ENCODE assay signal across 10 cellular contexts in genomic region chr12:104143002-104143401, GRCh38.
"Had no signal": no experiment of that assay in that cellular context is flagged by ENCODE, and none has a peak within 500 bp of the region (broad histone marks: within the 10 kb centered on the region; RNA-seq: fewer than 3 reads in every experiment).

No MANE protein-coding gene starts in this region.

- H3K27ac Mint-ChIP-seq: GM23338, H9, HFFc6 had no signal

- H3K4me3 ChIP-seq: GM23248, GM23338, HAP-1 had no signal

- FAIRE-seq: H1, H54 had no signal

- H3K4me2 ChIP-seq: GM23338 had no signal

- DNase-seq: GM23248, GOT3, H9, HCEC 1CT, HFFc6 had no signal

- ATAC-seq: GM23338, HCT116 had no signal

- H3K4me3 Mint-ChIP-seq: GM23338, H9, HFFc6 had no signal

- H3K27ac ChIP-seq: GM23248 had no signal

- H2AFZ ChIP-seq: GM23248 had no signal

- H3K9ac ChIP-seq: GM23248 had no signal

- H3K36me3 ChIP-seq: HAP-1 had no signal

- H3K9me3 ChIP-seq: HAP-1 had no signal

- H3K9me3 Mint-ChIP-seq: GM23338, H9, HFFc6 had no signal
